Comparison of ENCODE assay signal across 10 cellular contexts in genomic region chr6:156167289-156168076, GRCh38.
DNase-seq lines count a peak whose midpoint lies in the region; ATAC-seq and TF ChIP-seq lines count a peak whose summit lies in the region.
"Had no signal": no experiment of that assay in that cellular context is flagged by ENCODE, and none has a peak within 500 bp of the region (broad histone marks: within the 10 kb centered on the region; RNA-seq: fewer than 3 reads in every experiment).

No MANE protein-coding gene starts in this region.

- H3K4me2 ChIP-seq in mesenchymal stem cell (ENCODE audit: low read length, poor library complexity, severe bottlenecking), result no peak overlapping the region

- no peak overlapping the region for H2AFZ ChIP-seq in mesenchymal stem cell (ENCODE audit: low read depth, low read length)

- H3K14ac ChIP-seq in mesenchymal stem cell (ENCODE audit: low read length in 2 of 2), result peak overlapping the region in 1 of 2 experiments; percentile 7

- peak; percentile 52 to 68 for ATAC-seq in activated T-cell treated with anti-CD3 and anti-CD28 coated beads, Interleukin-2, amount 50 U/mL, for 72 hours (replicated peaks in 1 of 2)
- ATAC-seq in HG02981 (IDR thresholded peaks at IDR 0.05; ENCODE audit: unreplicated experiment) (no peak), HG03175 (IDR thresholded peaks at IDR 0.05; ENCODE audit: unreplicated experiment) (no peak)

- in situ Hi-C loops in HAP-1 (cut with MboI; ENCODE audit: low sequenced_read_pairs), result no loop called here

- H2BK12ac ChIP-seq in mesenchymal stem cell (ENCODE audit: low read length in 2 of 2), result no peak overlapping the region

- H3K18ac ChIP-seq in mesenchymal stem cell (ENCODE audit: low read depth in 1 of 2, low read length in 2 of 2), result no peak overlapping the region

- peaks cover 0 to 2% of the 10 kb centered on the region in 2 donors for H3K9me3 Mint-ChIP-seq in activated T-cell treated with anti-CD3 and anti-CD28 coated beads, Interleukin-2, amount 50 U/mL, for 72 hours

- H3K27me3 Mint-ChIP-seq in activated T-cell treated with anti-CD3 and anti-CD28 coated beads, Interleukin-2, amount 50 U/mL, for 72 hours (ENCODE audit: low read depth), result peaks cover 18% of the 10 kb centered on the region

- H3K27me3 ChIP-seq in colonic mucosa, result no peaks in the 10 kb centered on the region
- H3K27me3 ChIP-seq in mesenchymal stem cell (ENCODE audit: control insufficient read depth in 1 of 2, insufficient read depth in 1 of 2, low read length in 2 of 2), result no peaks in the 10 kb centered on the region
- no peaks in the 10 kb centered on the region for H3K27me3 ChIP-seq in uterus
- no peaks in the 10 kb centered on the region for H3K27me3 ChIP-seq in HAP-1 (ENCODE audit: low read depth)

- no peak for DNase-seq in activated T-cell treated with anti-CD3 and anti-CD28 coated beads, Interleukin-2, amount 50 U/mL, for 72 hours
- no peak for DNase-seq in activated T-cell treated with anti-CD3 and anti-CD28 coated beads, Interleukin-2, amount 50 U/mL, for 1 hour
- DNase-seq in colonic mucosa (no peak), mesenchymal stem cell (no peak), uterus (peak in 1 of 2 donors; percentile 49), HAP-1 (ENCODE audit: low spot score in 2 of 2) (no peak)
- DNase-seq: NCI-H1694 treated with DMSO at 0.1 percent for 48 hours had no signal

- H3K27ac ChIP-seq in colonic mucosa, result peak overlapping the region; percentile 29
- H3K27ac ChIP-seq in mesenchymal stem cell (ENCODE audit: low read length, poor library complexity, severe bottlenecking), result no peak overlapping the region
- H3K27ac ChIP-seq in uterus, result peak overlapping the region; percentile 58 to 83
- H3K27ac ChIP-seq: C4-2B had no signal

- 90% methylated on average over 11 of the region's 11 CpGs for WGBS in mesenchymal stem cell

- no peaks in the 10 kb centered on the region for H3K36me3 ChIP-seq in colonic mucosa
- H3K36me3 ChIP-seq in mesenchymal stem cell (ENCODE audit: control insufficient read depth in 1 of 2, insufficient read depth in 2 of 2, low read depth in 1 of 2, low read length in 2 of 2), result no peaks in the 10 kb centered on the region
- no peaks in the 10 kb centered on the region for H3K36me3 ChIP-seq in uterus
- no peaks in the 10 kb centered on the region for H3K36me3 ChIP-seq in HAP-1 (replicated peaks)

- H3K4me3 ChIP-seq in colonic mucosa, result no peak overlapping the region
- peak overlapping the region in 1 of 2 experiments; percentile 63 for H3K4me3 ChIP-seq in mesenchymal stem cell (ENCODE audit: insufficient read depth in 1 of 2, low read depth in 1 of 2, low read length in 2 of 2)
- H3K4me3 ChIP-seq in uterus, result peak overlapping the region; percentile 23 to 29
- H3K4me3 ChIP-seq in HAP-1, result no peak overlapping the region

- no peak for TF ChIP-seq POLR2A in uterus (IDR thresholded peaks at IDR 0.05)

- H3K9me3 ChIP-seq in colonic mucosa (no peaks in the 10 kb centered on the region), mesenchymal stem cell (ENCODE audit: control insufficient read depth, low read length) (no peaks in the 10 kb centered on the region), uterus (no peaks in the 10 kb centered on the region), HAP-1 (no peaks in the 10 kb centered on the region)

- H2BK15ac ChIP-seq in mesenchymal stem cell (ENCODE audit: low read depth, poor library complexity, severe bottlenecking), result no peak overlapping the region

- H3K36me3 Mint-ChIP-seq in activated T-cell treated with anti-CD3 and anti-CD28 coated beads, Interleukin-2, amount 50 U/mL, for 72 hours (ENCODE audit: insufficient read depth in 2 of 2), result peaks cover 0 to 5% of the 10 kb centered on the region in 2 donors

- no peak overlapping the region for H2BK120ac ChIP-seq in mesenchymal stem cell (ENCODE audit: low read depth, low read length)

- no peak overlapping the region for H2BK5ac ChIP-seq in mesenchymal stem cell (ENCODE audit: low read depth, low read length, poor library complexity, severe bottlenecking)

- peaks cover 40% of the 10 kb centered on the region for H3K4me1 Mint-ChIP-seq in activated T-cell treated with anti-CD3 and anti-CD28 coated beads, Interleukin-2, amount 50 U/mL, for 72 hours (ENCODE audit: low read depth)

- H3K9ac ChIP-seq in colonic mucosa (ENCODE audit: low read depth in 2 of 2, low read length in 2 of 2), result no peak overlapping the region
- H3K9ac ChIP-seq in mesenchymal stem cell (ENCODE audit: low read length), result peak overlapping the region; percentile 80

- TF ChIP-seq CTCF in colonic mucosa (IDR thresholded peaks at IDR 0.05) (no peak), uterus (IDR thresholded peaks at IDR 0.05) (no peak)

- no peaks in the 10 kb centered on the region for H3K79me1 ChIP-seq in mesenchymal stem cell (replicated peaks; ENCODE audit: low read length, poor library complexity, severe bottlenecking)

- H3K4me1 ChIP-seq in colonic mucosa (no peaks in the 10 kb centered on the region), mesenchymal stem cell (ENCODE audit: control insufficient read depth, insufficient read depth, low read depth, low read length) (no peaks in the 10 kb centered on the region), uterus (no peaks in the 10 kb centered on the region), HAP-1 (no peaks in the 10 kb centered on the region)

- H3K23ac ChIP-seq in mesenchymal stem cell (ENCODE audit: low read length in 2 of 2), result no peak overlapping the region

- no peak overlapping the region for H4K91ac ChIP-seq in mesenchymal stem cell (ENCODE audit: low read length)

- intact Hi-C loops in colonic mucosa (cut with DNase I), result no loop called here
- intact Hi-C loops in uterus (cut with DNase I; ENCODE audit: low total_unique reads), result no loop called here

- peak overlapping the region; percentile 65 to 78 for H3K4me3 Mint-ChIP-seq in activated T-cell treated with anti-CD3 and anti-CD28 coated beads, Interleukin-2, amount 50 U/mL, for 72 hours

- H2AK5ac ChIP-seq in mesenchymal stem cell (ENCODE audit: low read length, severe bottlenecking), result no peak overlapping the region

- no peak overlapping the region for H3K4ac ChIP-seq in mesenchymal stem cell (ENCODE audit: low read depth in 1 of 2, low read length in 2 of 2)

- peak overlapping the region; percentile 91 for H3K27ac Mint-ChIP-seq in activated T-cell treated with anti-CD3 and anti-CD28 coated beads, Interleukin-2, amount 50 U/mL, for 72 hours

- H4K8ac ChIP-seq in mesenchymal stem cell (ENCODE audit: low read length), result no peak overlapping the region

Comparison
In these comparisons a context has a peak if more than half of its experiments do, and no peak if none do; other contexts are left out.
1. ATAC-seq: peak in activated T-cell treated with anti-CD3 and anti-CD28 coated beads, Interleukin-2, amount 50 U/mL, for 72 hours (2 of 2); none in HG02981 (single experiment) and HG03175 (single experiment).
2. H3K4me3 ChIP-seq: peak in uterus (2 of 2); none in colonic mucosa (single experiment) and HAP-1 (single experiment).